8 cellular contexts compared by ENCODE assay signal in genomic region chr2:85826990-85827878, GRCh38.
DNase-seq lines count a peak whose midpoint lies in the region; ATAC-seq and TF ChIP-seq lines count a peak whose summit lies in the region.

No MANE protein-coding gene starts in this region.

- peaks cover 7 to 29% (median 19%) of the 10 kb centered on the region in 10 experiments; a peak in 19 of 20 replicates for H3K4me1 ChIP-seq in BLaER1 treated with 17β-estradiol and CSF1 and Interleukin-3, amounts not matched to agents 10 nM and 100 nM
- H3K4me1 ChIP-seq in RWPE2 (ENCODE audit: insufficient read depth, poor library complexity, severe bottlenecking) (no peaks in the 10 kb centered on the region), foreskin keratinocyte (peaks cover 5% of the 10 kb centered on the region)

- H3K4me1 Mint-ChIP-seq in activated T-helper 2 cell treated with anti-CD3 and anti-CD28 coated beads, Interferon-gamma antibody, Interleukin-2, Interleukin-4, amounts not matched to agents 10 μg/mL and 5 μg/mL and 100 μg/mL, durations not matched to agents 14 hours and 24 hours and 36 hours (ENCODE audit: low read depth): peaks cover 32% of the 10 kb centered on the region

- H3K36me3 ChIP-seq in BLaER1 treated with 17β-estradiol and CSF1 and Interleukin-3, amounts not matched to agents 10 nM and 100 nM: no peaks in the 10 kb centered on the region
- no peaks in the 10 kb centered on the region for H3K36me3 ChIP-seq in RWPE2 (ENCODE audit: low read depth)

- DNase-seq in LNCaP clone FGC (ENCODE audit: low read depth) (no peak), RWPE2 (ENCODE audit: low spot score) (no peak), foreskin keratinocyte (peak in 1 of 2 donors; percentile 25), nucleus accumbens (lab: John Stamatoyannopoulos, UW) (peak in 48 of 56 donors; percentile 14 to 85 (median 54)), superior temporal gyrus (ENCODE audit: extremely low spot score) (peak; percentile 86)
- DNase-seq in activated T-helper 2 cell treated with anti-CD3 and anti-CD28 coated beads, Interferon-gamma antibody, Interleukin-2, Interleukin-4, amounts not matched to agents 10 μg/mL and 5 μg/mL and 100 μg/mL, durations not matched to agents 14 hours and 24 hours and 36 hours (ENCODE audit: low spot score): peak; percentile 75

- H3K9me3 ChIP-seq in BLaER1 treated with 17β-estradiol and CSF1 and Interleukin-3, amounts not matched to agents 10 nM and 100 nM (replicated peaks in 1 of 11): no peaks in the 10 kb centered on the region; a peak in 1 of 22 replicates
- H3K9me3 ChIP-seq in RWPE2 (ENCODE audit: severe bottlenecking): no peaks in the 10 kb centered on the region

- H3K27ac Mint-ChIP-seq in activated T-helper 2 cell treated with anti-CD3 and anti-CD28 coated beads, Interferon-gamma antibody, Interleukin-2, Interleukin-4, amounts not matched to agents 10 μg/mL and 5 μg/mL and 100 μg/mL, durations not matched to agents 14 hours and 24 hours and 36 hours: no peak overlapping the region

- no peak overlapping the region for H3K4me3 Mint-ChIP-seq in activated T-helper 2 cell treated with anti-CD3 and anti-CD28 coated beads, Interferon-gamma antibody, Interleukin-2, Interleukin-4, amounts not matched to agents 10 μg/mL and 5 μg/mL and 100 μg/mL, durations not matched to agents 14 hours and 24 hours and 36 hours (ENCODE audit: low read depth)

- no peaks in the 10 kb centered on the region for H3K27me3 ChIP-seq in BLaER1 treated with 17β-estradiol and CSF1 and Interleukin-3, amounts not matched to agents 10 nM and 100 nM
- H3K27me3 ChIP-seq in RWPE2 (ENCODE audit: insufficient read depth, poor library complexity, severe bottlenecking) (no peaks in the 10 kb centered on the region), foreskin keratinocyte (peaks cover 35% of the 10 kb centered on the region)

- peaks cover 29% of the 10 kb centered on the region for H3K27me3 Mint-ChIP-seq in activated T-helper 2 cell treated with anti-CD3 and anti-CD28 coated beads, Interferon-gamma antibody, Interleukin-2, Interleukin-4, amounts not matched to agents 10 μg/mL and 5 μg/mL and 100 μg/mL, durations not matched to agents 14 hours and 24 hours and 36 hours (ENCODE audit: low read depth)

- TF ChIP-seq CTCF in LNCaP clone FGC (IDR thresholded peaks at IDR 0.05; ENCODE audit: control insufficient read depth, extremely low read depth, insufficient read depth) (peak; percentile 79), RWPE2 (IDR thresholded peaks at IDR 0.05; ENCODE audit: poor library complexity, severe bottlenecking) (peak; percentile 89), foreskin keratinocyte (conservative IDR thresholded peaks at IDR 0.05) (peak; percentile 88)

- peak overlapping the region in 2 of 11 experiments; percentile 17 to 26; a peak in 2 of 22 replicates for H3K27ac ChIP-seq in BLaER1 treated with 17β-estradiol and CSF1 and Interleukin-3, amounts not matched to agents 10 nM and 100 nM
- H3K27ac ChIP-seq in RWPE2 (ENCODE audit: poor library complexity, severe bottlenecking) (no peak overlapping the region), foreskin keratinocyte (no peak overlapping the region)

- peak overlapping the region in 10 of 11 experiments; percentile 37 to 74 (median 58); a peak in 19 of 22 replicates for H3K4me2 ChIP-seq in BLaER1 treated with 17β-estradiol and CSF1 and Interleukin-3, amounts not matched to agents 10 nM and 100 nM

- H3K9ac ChIP-seq in BLaER1 treated with 17β-estradiol and CSF1 and Interleukin-3, amounts not matched to agents 10 nM and 100 nM: peak overlapping the region in 6 of 11 experiments; percentile 25 to 55 (median 44); a peak in 4 of 22 replicates

- no peaks in the 10 kb centered on the region for H3K36me3 Mint-ChIP-seq in activated T-helper 2 cell treated with anti-CD3 and anti-CD28 coated beads, Interferon-gamma antibody, Interleukin-2, Interleukin-4, amounts not matched to agents 10 μg/mL and 5 μg/mL and 100 μg/mL, durations not matched to agents 14 hours and 24 hours and 36 hours (ENCODE audit: low read depth)

- H4K20me1 ChIP-seq in BLaER1 treated with 17β-estradiol and CSF1 and Interleukin-3, amounts not matched to agents 10 nM and 100 nM: no peaks in the 10 kb centered on the region

- intact Hi-C loops in activated T-helper 2 cell treated with anti-CD3 and anti-CD28 coated beads, Interferon-gamma antibody, Interleukin-2, Interleukin-4, amounts not matched to agents 10 μg/mL and 5 μg/mL and 100 μg/mL, durations not matched to agents 14 hours and 24 hours and 36 hours (cut with micrococcal nuclease): loop anchor here (1.0 kb wide), 1 partner anchor 253 kb away; no protein-coding TSS in a partner anchor

- no peak overlapping the region for H3K4me3 ChIP-seq in BLaER1 treated with 17β-estradiol and CSF1 and Interleukin-3, amounts not matched to agents 10 nM and 100 nM
- H3K4me3 ChIP-seq in LNCaP clone FGC (ENCODE audit: low read depth, low read length) (0 out of 2 replicates have a peak overlapping the region, but pooled peaks have one; percentile 15), RWPE2 (ENCODE audit: severe bottlenecking) (no peak overlapping the region)

- ATAC-seq in GM21360 (IDR thresholded peaks at IDR 0.05; ENCODE audit: unreplicated experiment): peak; percentile 66
- ATAC-seq in RWPE2 (ENCODE audit: low read depth): peak; percentile 96
- ATAC-seq in foreskin keratinocyte: peak; percentile 92

- no peaks in the 10 kb centered on the region for H3K9me3 Mint-ChIP-seq in activated T-helper 2 cell treated with anti-CD3 and anti-CD28 coated beads, Interferon-gamma antibody, Interleukin-2, Interleukin-4, amounts not matched to agents 10 μg/mL and 5 μg/mL and 100 μg/mL, durations not matched to agents 14 hours and 24 hours and 36 hours

Comparison
In these comparisons a context has a peak if more than half of its experiments do, and no peak if none do; other contexts are left out.
1. DNase-seq: peak in activated T-helper 2 cell treated with anti-CD3 and anti-CD28 coated beads, Interferon-gamma antibody, Interleukin-2, Interleukin-4, amounts not matched to agents 10 μg/mL and 5 μg/mL and 100 μg/mL, durations not matched to agents 14 hours and 24 hours and 36 hours (single experiment), nucleus accumbens (48 of 56) and superior temporal gyrus (single experiment); none in LNCaP clone FGC (single experiment) and RWPE2 (single experiment).
2. Peak in every context shown above with its lines, with median percentiles within 50 percentile points of each other: ATAC-seq and CTCF ChIP-seq.